In the genomic region with DNA sequence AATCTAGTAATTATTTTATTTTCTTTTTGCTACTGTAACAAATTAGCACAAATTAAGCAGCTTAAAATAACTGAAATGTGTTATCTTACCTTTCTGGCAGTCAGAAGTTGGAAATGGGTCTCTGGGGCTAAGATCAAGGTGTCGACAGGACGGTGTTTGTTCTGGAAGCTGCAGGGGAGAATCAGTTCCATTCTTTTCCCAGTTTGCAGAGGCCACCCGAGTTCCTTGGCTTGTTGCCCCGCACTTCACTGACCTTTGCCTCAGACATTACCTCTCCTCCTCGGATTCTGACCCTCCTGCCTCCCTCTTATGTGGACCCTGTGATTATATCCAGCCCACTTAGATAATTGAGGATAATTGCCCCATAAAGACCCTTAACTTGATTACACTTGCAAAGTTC, we compare ENCODE assay signal across 21 cellular contexts.
DNase-seq lines count a peak whose midpoint lies in the region; TF ChIP-seq lines count a peak whose summit lies in the region.
"Had no signal": no experiment of that assay in that cellular context is flagged by ENCODE, and none has a peak within 500 bp of the region (broad histone marks: within the 10 kb centered on the region; RNA-seq: fewer than 3 reads in every experiment).

No MANE protein-coding gene starts in this region.

- peak; percentile 15 for DNase-seq in NCI-H69 (lab: John Stamatoyannopoulos, UW)
- peak; percentile 14 for DNase-seq in islet precursor cell
- DNase-seq in osteocyte (ENCODE audit: extremely low spot score, unreplicated experiment) = peak; percentile 48
- DNase-seq in activated T-cell treated with anti-CD3 and anti-CD28 coated beads, Interleukin-2, amount 50 U/mL, for 24 hours = no peak
- no peak for DNase-seq in NOMO-1 (lab: John Stamatoyannopoulos, UW; ENCODE audit: unreplicated experiment in 2 of 2)
- DNase-seq: 8988T; ACHN; BE2C; C1 segment of cervical spinal cord; CD4-positive, alpha-beta memory T cell; CD4-positive, CD25-positive, alpha-beta regulatory T cell; CD8-positive, alpha-beta memory T cell; COR-L47; DMS 273 treated with DMSO at 0.1 percent for 48 hours; DMS153; DMS53; DMS79; DND-41; EL; GDM1 had no signal

- H3K27me3 Mint-ChIP-seq in osteocyte (ENCODE audit: unreplicated experiment) = no peaks in the 10 kb centered on the region
- peaks cover 24% of the 10 kb centered on the region for H3K27me3 Mint-ChIP-seq in activated T-cell treated with anti-CD3 and anti-CD28 coated beads, Interleukin-2, amount 50 U/mL, for 24 hours
- H3K27me3 Mint-ChIP-seq: CD4-positive, alpha-beta memory T cell had no signal

- H3K9me3 Mint-ChIP-seq in osteocyte (ENCODE audit: unreplicated experiment) = peaks cover 5% of the 10 kb centered on the region
- no peaks in the 10 kb centered on the region for H3K9me3 Mint-ChIP-seq in activated T-cell treated with anti-CD3 and anti-CD28 coated beads, Interleukin-2, amount 50 U/mL, for 24 hours

- H3K36me3 Mint-ChIP-seq in osteocyte (ENCODE audit: unreplicated experiment) = peaks cover 3% of the 10 kb centered on the region
- no peaks in the 10 kb centered on the region for H3K36me3 Mint-ChIP-seq in activated T-cell treated with anti-CD3 and anti-CD28 coated beads, Interleukin-2, amount 50 U/mL, for 24 hours (ENCODE audit: low read depth)
- H3K36me3 Mint-ChIP-seq: CD14-positive monocyte; CD4-positive, alpha-beta memory T cell; CD4-positive, CD25-positive, alpha-beta regulatory T cell had no signal

- H3K4me1 Mint-ChIP-seq in osteocyte (ENCODE audit: unreplicated experiment) = peaks cover 7% of the 10 kb centered on the region
- no peaks in the 10 kb centered on the region for H3K4me1 Mint-ChIP-seq in activated T-cell treated with anti-CD3 and anti-CD28 coated beads, Interleukin-2, amount 50 U/mL, for 24 hours (ENCODE audit: low read depth)
- H3K4me1 Mint-ChIP-seq: CD14-positive monocyte; CD4-positive, alpha-beta memory T cell; CD4-positive, CD25-positive, alpha-beta regulatory T cell; CD8-positive, alpha-beta memory T cell had no signal

- H3K27ac Mint-ChIP-seq in osteocyte (ENCODE audit: unreplicated experiment) = no peak overlapping the region
- no peak overlapping the region for H3K27ac Mint-ChIP-seq in activated T-cell treated with anti-CD3 and anti-CD28 coated beads, Interleukin-2, amount 50 U/mL, for 24 hours
- H3K27ac Mint-ChIP-seq: CD14-positive monocyte; CD4-positive, CD25-positive, alpha-beta regulatory T cell; CD8-positive, alpha-beta memory T cell had no signal

- H3K4me3 Mint-ChIP-seq in osteocyte (ENCODE audit: unreplicated experiment) = no peak overlapping the region
- no peak overlapping the region for H3K4me3 Mint-ChIP-seq in activated T-cell treated with anti-CD3 and anti-CD28 coated beads, Interleukin-2, amount 50 U/mL, for 24 hours
- H3K4me3 Mint-ChIP-seq: CD14-positive monocyte; CD4-positive, alpha-beta memory T cell; CD4-positive, CD25-positive, alpha-beta regulatory T cell; CD8-positive, alpha-beta memory T cell had no signal

- no peak for TF ChIP-seq CTCF in osteocyte (IDR thresholded peaks at IDR 0.05)

Comparison
In these comparisons a context has a peak if more than half of its experiments do, and no peak if none do; other contexts are left out.
1. DNase-seq: peak in NCI-H69 (single experiment), islet precursor cell (single experiment) and osteocyte (single experiment); none in activated T-cell treated with anti-CD3 and anti-CD28 coated beads, Interleukin-2, amount 50 U/mL, for 24 hours (single experiment) and NOMO-1 (0 of 2).